ENCODE assay signal across 25 cellular contexts in genomic region chr22:20002098-20002497, GRCh38. TPM values are rescaled to one million over a fixed set of nuclear protein-coding genes. Genes with fewer than 3 reads are reported as not detected.
DNase-seq lines count a peak whose midpoint lies in the region; ATAC-seq and TF ChIP-seq lines count a peak whose summit lies in the region.
"Had no signal": no experiment of that assay in that cellular context is flagged by ENCODE, and none has a peak within 500 bp of the region (broad histone marks: within the 10 kb centered on the region; RNA-seq: fewer than 3 reads in every experiment).

No MANE protein-coding gene starts in this region.

- TF ChIP-seq CTCF in right atrium auricular region (IDR thresholded peaks at IDR 0.05) (no peak), parathyroid adenoma (IDR thresholded peaks at IDR 0.05) (no peak)

- H3K36me3 ChIP-seq in right atrium auricular region (no peaks in the 10 kb centered on the region), parathyroid adenoma (ENCODE audit: control insufficient read depth, insufficient read depth, low read length) (no peaks in the 10 kb centered on the region)
- H3K36me3 ChIP-seq: thoracic aorta had no signal

- peak overlapping the region; percentile 53 to 65 for H3K27ac ChIP-seq in right atrium auricular region
- peak overlapping the region; percentile 68 for H3K27ac ChIP-seq in parathyroid adenoma
- H3K27ac ChIP-seq: GM23248, thoracic aorta had no signal

- H3K27me3 ChIP-seq in right atrium auricular region (no peaks in the 10 kb centered on the region), parathyroid adenoma (ENCODE audit: control insufficient read depth, insufficient read depth, low read length) (no peaks in the 10 kb centered on the region)

- H3K4me1 ChIP-seq in right atrium auricular region (peaks cover 0 to 35% of the 10 kb centered on the region in 2 donors), parathyroid adenoma (peaks cover 16% of the 10 kb centered on the region)

- H2AFZ ChIP-seq in parathyroid adenoma: peak overlapping the region; percentile 48
- H2AFZ ChIP-seq: GM23248 had no signal

- H3K4me1 Mint-ChIP-seq in stimulated activated naive CD8-positive, alpha-beta T cell treated with anti-CD3 and anti-CD28 coated beads, Interleukin-15, amount 100 ng/mL, for 72 hours: no peaks in the 10 kb centered on the region
- H3K4me1 Mint-ChIP-seq: activated naive CD4-positive, alpha-beta T cell treated with anti-CD3 and anti-CD28 coated beads, Interleukin-2, amount 50 U/mL, for 24 hours; naive B cell had no signal

- no peak for DNase-seq in stimulated activated naive CD8-positive, alpha-beta T cell treated with anti-CD3 and anti-CD28 coated beads, Interleukin-15, amount 100 ng/mL, for 72 hours
- no peak for DNase-seq in stimulated activated naive CD8-positive, alpha-beta T cell treated with anti-CD3 and anti-CD28 coated beads, Interleukin-15, Interleukin-2, amounts not matched to agents 100 U/mL and 50 U/mL, for 24 hours
- DNase-seq in right atrium auricular region (ENCODE audit: low spot score) (no peak), DMS79 (lab: John Stamatoyannopoulos, UW) (no peak), NCI-H2081 (lab: John Stamatoyannopoulos, UW) (no peak), NCI-H1092 treated with DMSO at 0.1 percent for 48 hours (lab: John Stamatoyannopoulos, UW) (no peak)
- DNase-seq: activated CD4-positive, alpha-beta T cell treated with anti-CD3 and anti-CD28 coated beads for 48 hours; activated T-cell treated with anti-CD3 and anti-CD28 coated beads, Interleukin-2, amount 50 U/mL, for 72 hours; AML-193; anterior cingulate cortex; DMS79 treated with DMSO at 0.1 percent for 48 hours; GM23248; mesenchymal stem cell; naive B cell; NCI-H1105 treated with DMSO at 0.1 percent for 48 hours; NCI-H2107; NCI-H510A; NK-92 treated with Interleukin-12 subunit alpha and Interleukin-12 subunit beta, amount 100 ng/mL, for 24 hours; stimulated activated CD4-positive, alpha-beta T cell treated with anti-CD3 and anti-CD28 coated beads, Interleukin-1b, Interleukin-23, amount 100 ng/mL, for 48 hours had no signal

- no peak overlapping the region for H3K9ac ChIP-seq in parathyroid adenoma
- H3K9ac ChIP-seq: GM23248 had no signal

- no peaks in the 10 kb centered on the region for H3K27me3 Mint-ChIP-seq in stimulated activated naive CD8-positive, alpha-beta T cell treated with anti-CD3 and anti-CD28 coated beads, Interleukin-15, amount 100 ng/mL, for 72 hours
- H3K27me3 Mint-ChIP-seq: activated naive CD4-positive, alpha-beta T cell treated with anti-CD3 and anti-CD28 coated beads, Interleukin-2, amount 50 U/mL, for 24 hours; naive B cell had no signal

- peak overlapping the region; percentile 4 to 49 for H3K27ac Mint-ChIP-seq in stimulated activated naive CD8-positive, alpha-beta T cell treated with anti-CD3 and anti-CD28 coated beads, Interleukin-15, amount 100 ng/mL, for 72 hours
- H3K27ac Mint-ChIP-seq: activated naive CD4-positive, alpha-beta T cell treated with anti-CD3 and anti-CD28 coated beads, Interleukin-2, amount 50 U/mL, for 24 hours; activated T-cell treated with anti-CD3 and anti-CD28 coated beads, Interleukin-2, amount 50 U/mL, for 72 hours had no signal

- no peak for ATAC-seq in stimulated activated naive CD8-positive, alpha-beta T cell treated with anti-CD3 and anti-CD28 coated beads, Interleukin-15, amount 100 ng/mL, for 72 hours
- ATAC-seq in stimulated activated naive CD8-positive, alpha-beta T cell treated with anti-CD3 and anti-CD28 coated beads, Interleukin-15, Interleukin-2, amounts not matched to agents 100 U/mL and 50 U/mL, for 24 hours: no peak
- no peak for ATAC-seq in HG03097 (IDR thresholded peaks at IDR 0.05; ENCODE audit: low FRiP score, unreplicated experiment)
- ATAC-seq: activated T-cell treated with anti-CD3 and anti-CD28 coated beads, Interleukin-2, amount 50 U/mL, for 72 hours; GM12878; Panc1 had no signal

- H3K9me3 ChIP-seq in right atrium auricular region (peaks cover 0 to 17% of the 10 kb centered on the region in 2 donors), parathyroid adenoma (ENCODE audit: control insufficient read depth, low read length) (no peaks in the 10 kb centered on the region)
- H3K9me3 ChIP-seq: thoracic aorta had no signal

- H3K4me3 ChIP-seq in right atrium auricular region (no peak overlapping the region), parathyroid adenoma (ENCODE audit: low read depth, low read length) (no peak overlapping the region)
- H3K4me3 ChIP-seq: GM12878, GM23248, thoracic aorta had no signal

- H3K79me2 ChIP-seq in parathyroid adenoma: peaks cover 2% of the 10 kb centered on the region

- peaks cover 10 to 26% of the 10 kb centered on the region in 2 donors for H3K9me3 Mint-ChIP-seq in stimulated activated naive CD8-positive, alpha-beta T cell treated with anti-CD3 and anti-CD28 coated beads, Interleukin-15, amount 100 ng/mL, for 72 hours

- no peak overlapping the region for H3K4me3 Mint-ChIP-seq in stimulated activated naive CD8-positive, alpha-beta T cell treated with anti-CD3 and anti-CD28 coated beads, Interleukin-15, amount 100 ng/mL, for 72 hours
- H3K4me3 Mint-ChIP-seq: activated naive CD4-positive, alpha-beta T cell treated with anti-CD3 and anti-CD28 coated beads, Interleukin-2, amount 50 U/mL, for 24 hours; activated T-cell treated with anti-CD3 and anti-CD28 coated beads, Interleukin-2, amount 50 U/mL, for 72 hours; naive B cell had no signal

- no peak overlapping the region for H3K4me2 ChIP-seq in parathyroid adenoma (ENCODE audit: low read length)

RNA-seq across cellular contexts. Expression of gene ARVCF, which starts 14.5 kb away (rescaled TPM):
- 10 to 100 TPM; 16.7 to 35.8 TPM for total RNA-seq in right atrium auricular region

RNA-seq across cellular contexts. Expression of gene TANGO2, which starts 18.8 kb away (rescaled TPM):
- 100 to 1,000 TPM in 1 of 2 donors, 10 to 100 TPM in 1; 95.2 to 101 TPM for total RNA-seq in right atrium auricular region
